In the genomic region with DNA sequence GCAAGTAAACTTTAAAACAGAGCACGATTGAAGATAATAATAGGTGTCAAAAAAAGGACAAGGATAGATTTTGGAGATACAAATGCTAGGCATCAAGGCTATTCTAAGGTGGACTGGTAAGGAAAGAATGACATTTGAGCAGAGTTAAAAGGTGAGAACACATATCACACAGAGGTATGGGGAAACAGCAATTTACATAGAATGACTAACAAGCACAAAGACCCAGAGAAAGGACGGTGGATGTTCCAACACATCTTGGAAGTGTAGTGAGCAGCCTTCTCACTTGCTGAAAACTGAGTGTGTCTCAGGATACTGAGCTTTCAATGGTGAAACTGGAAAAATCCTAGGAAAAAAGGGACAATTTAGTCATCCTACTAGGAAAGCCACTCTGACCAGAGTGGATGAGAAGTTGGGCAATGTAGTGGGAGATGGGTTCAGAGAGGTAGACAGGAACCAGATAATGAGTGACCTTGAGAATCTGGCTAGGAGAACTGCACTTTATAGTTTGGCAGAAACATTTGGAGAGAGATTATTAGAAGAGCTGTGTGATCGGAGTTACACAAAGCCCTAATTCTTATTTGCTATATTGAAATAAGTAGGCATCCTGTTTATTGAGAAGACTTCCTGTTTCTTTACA, we compare ENCODE assay signal across 21 cellular contexts.
DNase-seq lines count a peak whose midpoint lies in the region; ATAC-seq and TF ChIP-seq lines count a peak whose summit lies in the region.
"Had no signal": no experiment of that assay in that cellular context is flagged by ENCODE, and none has a peak within 500 bp of the region (broad histone marks: within the 10 kb centered on the region; RNA-seq: fewer than 3 reads in every experiment).

No MANE protein-coding gene starts in this region.

- ATAC-seq in heart left ventricle (no peak), HG03432 (IDR thresholded peaks at IDR 0.05; ENCODE audit: unreplicated experiment) (no peak)
- ATAC-seq: activated naive CD4-positive, alpha-beta T cell treated with anti-CD3 and anti-CD28 coated beads, Interleukin-2, amount 50 U/mL, for 72 hours had no signal

- H3K27me3 ChIP-seq in ascending aorta (no peaks in the 10 kb centered on the region), skeletal muscle satellite cell (ENCODE audit: control insufficient read depth, insufficient read depth, low read length) (no peaks in the 10 kb centered on the region), heart left ventricle (no peaks in the 10 kb centered on the region)
- H3K27me3 ChIP-seq: sigmoid colon, uterus had no signal

- WGBS in heart left ventricle, 4 donors = 57 to 63% (median 59%) methylated on average over 3 of the region's 3 CpGs

- peaks cover 0 to 13% of the 10 kb centered on the region in 2 donors for H3K4me1 ChIP-seq in ascending aorta
- peaks cover 52% of the 10 kb centered on the region for H3K4me1 ChIP-seq in skeletal muscle satellite cell (ENCODE audit: control insufficient read depth, insufficient read depth, low read length)
- H3K4me1 ChIP-seq in heart left ventricle = no peaks in the 10 kb centered on the region
- H3K4me1 ChIP-seq: prostate gland, uterus had no signal

- H3K27ac ChIP-seq in ascending aorta (peak overlapping the region; percentile 65 to 68), heart left ventricle (no peak overlapping the region)
- H3K27ac ChIP-seq: prostate gland, uterus had no signal

- peak overlapping the region; percentile 68 for H3K9ac ChIP-seq in skeletal muscle satellite cell (ENCODE audit: low read depth, low read length)

- H3K9me3 ChIP-seq in ascending aorta (no peaks in the 10 kb centered on the region), skeletal muscle satellite cell (replicated peaks; ENCODE audit: low read length) (no peaks in the 10 kb centered on the region), heart left ventricle (no peaks in the 10 kb centered on the region)
- H3K9me3 ChIP-seq: prostate gland, sigmoid colon, uterus had no signal

- no peak for TF ChIP-seq POLR2A in heart left ventricle (IDR thresholded peaks at IDR 0.05)

- no peak for TF ChIP-seq CTCF in ascending aorta (IDR thresholded peaks at IDR 0.05)
- no peak for TF ChIP-seq CTCF in heart left ventricle (IDR thresholded peaks at IDR 0.05)

- H3K36me3 ChIP-seq in ascending aorta (no peaks in the 10 kb centered on the region), skeletal muscle satellite cell (ENCODE audit: insufficient read depth, low read length) (no peaks in the 10 kb centered on the region), heart left ventricle (no peaks in the 10 kb centered on the region)
- H3K36me3 ChIP-seq: prostate gland, sigmoid colon, uterus had no signal

- H3K4me3 ChIP-seq in ascending aorta (no peak overlapping the region), skeletal muscle satellite cell (ENCODE audit: low read length) (no peak overlapping the region), heart left ventricle (no peak overlapping the region)
- H3K4me3 ChIP-seq: lung, prostate gland, sigmoid colon, uterus had no signal

- intact Hi-C loops in ascending aorta (cut with DNase I) = no loop called here
- intact Hi-C loops in heart left ventricle (cut with DNase I) = loop anchor here in 1 of 10 donors (2.0 kb wide), 1 partner anchor 50 kb away; no protein-coding TSS in a partner anchor

- no peak overlapping the region for H3K4me2 ChIP-seq in skeletal muscle satellite cell (ENCODE audit: low read length)

- DNase-seq in HCEC 1CT (peak; percentile 32), ascending aorta (ENCODE audit: low spot score in 2 of 2) (no peak), iris pigment epithelial cell (ENCODE audit: low read depth) (peak; percentile 74), islet precursor cell (no peak), heart left ventricle (no peak)
- DNase-seq in activated naive CD4-positive, alpha-beta T cell treated with Interleukin-2 at 50 U/mL for 16 hours = no peak
- DNase-seq: activated CD4-positive, alpha-beta memory T cell treated with anti-CD3 and anti-CD28 coated beads, Interleukin-2, amount 10 ng/mL, durations not matched to agents 7 days and 5 days; activated CD4-positive, CD25-positive, alpha-beta regulatory T cell treated with anti-CD3 and anti-CD28 coated beads, Interleukin-2, amount 50 U/mL, for 72 hours; activated CD8-positive, alpha-beta memory T cell treated with anti-CD3 and anti-CD28 coated beads, Interleukin-2, amount 50 U/mL, for 48 hours; cerebellar nuclear complex; head of caudate nucleus; NCI-H1105 treated with DMSO at 0.1 percent for 48 hours; NCI-H1930; sigmoid colon; stimulated activated naive CD4-positive, alpha-beta T cell; uterus had no signal

Comparison
In these comparisons a context has a peak if more than half of its experiments do, and no peak if none do; other contexts are left out.
1. DNase-seq: peak in HCEC 1CT (single experiment) and iris pigment epithelial cell (single experiment); none in ascending aorta (0 of 2), islet precursor cell (single experiment), heart left ventricle (0 of 5) and activated naive CD4-positive, alpha-beta T cell treated with Interleukin-2 at 50 U/mL for 16 hours (single experiment).
2. H3K27ac ChIP-seq: peak in ascending aorta (2 of 2); none in heart left ventricle (0 of 12).